34 cellular contexts compared by ENCODE assay signal in genomic region chr17:56324676-56325075, GRCh38.
"Had no signal": no experiment of that assay in that cellular context is flagged by ENCODE, and none has a peak within 500 bp of the region (broad histone marks: within the 10 kb centered on the region; RNA-seq: fewer than 3 reads in every experiment).

No MANE protein-coding gene starts in this region.

- ATAC-seq: activated CD8-positive, alpha-beta T cell treated with anti-CD3 and anti-CD28 coated beads for 36 hours; activated naive CD4-positive, alpha-beta T cell treated with anti-CD3 and anti-CD28 coated beads, Interleukin-2, amount 50 U/mL, for 72 hours; activated T-cell treated with anti-CD3 and anti-CD28 coated beads, Interleukin-2, amount 50 U/mL, for 4 hours; activated T-cell treated with anti-CD3 and anti-CD28 coated beads, Interleukin-2, amount 50 U/mL, for 72 hours; activated T-helper 17 cell treated with anti-CD3 and anti-CD28 coated beads, Interleukin-2, amount 50 U/mL, for 72 hours; body of pancreas had no signal

- DNase-seq: activated B cell treated with CpG ODN at 0.5 μM for 24 hours; activated CD4-positive, alpha-beta memory T cell treated with anti-CD3 and anti-CD28 coated beads for 36 hours; activated CD4-positive, alpha-beta T cell treated with anti-CD3 and anti-CD28 coated beads for 4 hours; activated CD4-positive, alpha-beta T cell treated with anti-CD3 and anti-CD28 coated beads, Interleukin-2, amount 10 ng/mL, durations not matched to agents 24 days and 14 days; activated CD4-positive, alpha-beta T cell treated with anti-CD3 and anti-CD28 coated beads, Interleukin-2, amount 50 U/mL, for 1 hour; activated CD4-positive, alpha-beta T cell treated with anti-CD3 and anti-CD28 coated beads, Interleukin-2, amount 50 U/mL, for 4 hours; activated CD4-positive, CD25-positive, alpha-beta regulatory T cell treated with anti-CD3 and anti-CD28 coated beads, Interleukin-2, amount 50 U/mL, for 72 hours; activated CD8-positive, alpha-beta memory T cell treated with anti-CD3 and anti-CD28 coated beads, Interleukin-2, amount 50 U/mL, for 4 hours; activated CD8-positive, alpha-beta T cell treated with anti-CD3 and anti-CD28 coated beads for 36 hours; activated effector memory CD4-positive, alpha-beta T cell treated with anti-CD3 and anti-CD28 coated beads, Interleukin-2, amount 50 U/mL, for 16 hours; activated gamma-delta T cell treated with Interleukin-2 at 50 U/mL for 16 hours; activated naive CD4-positive, alpha-beta T cell; activated naive CD4-positive, alpha-beta T cell treated with anti-CD3 and anti-CD28 coated beads for 36 hours; activated naive CD4-positive, alpha-beta T cell treated with anti-CD3 and anti-CD28 coated beads, Interleukin-2, amount 50 U/mL, for 16 hours; activated naive CD8-positive, alpha-beta T cell treated with anti-CD3 and anti-CD28 coated beads for 36 hours; activated T-cell treated with anti-CD3 and anti-CD28 coated beads for 4 hours; activated T-cell treated with anti-CD3 and anti-CD28 coated beads, Interleukin-2, amount 50 U/mL, for 1 hour; activated T-cell treated with anti-CD3 and anti-CD28 coated beads, Interleukin-2, amount 50 U/mL, for 4 hours; activated T-cell treated with anti-CD3 and anti-CD28 coated beads, Interleukin-2, amount 50 U/mL, for 72 hours; adrenal gland; amniotic stem cell; aorta; body of pancreas; brain microvascular endothelial cell; central memory CD4-positive, alpha-beta T cell; T-helper 2 cell; T-helper 9 cell had no signal

- H3K27ac Mint-ChIP-seq: activated B cell treated with CpG ODN at 0.5 μM for 24 hours; activated CD4-positive, alpha-beta memory T cell treated with anti-CD3 and anti-CD28 coated beads for 36 hours; activated CD4-positive, alpha-beta T cell treated with anti-CD3 and anti-CD28 coated beads, Interleukin-2, amount 10 ng/mL, durations not matched to agents 24 days and 14 days; activated CD8-positive, alpha-beta T cell treated with anti-CD3 and anti-CD28 coated beads for 36 hours; activated naive CD4-positive, alpha-beta T cell treated with anti-CD3 and anti-CD28 coated beads for 36 hours; activated naive CD4-positive, alpha-beta T cell treated with anti-CD3 and anti-CD28 coated beads, Interleukin-2, amount 50 U/mL, for 72 hours; activated naive CD8-positive, alpha-beta T cell treated with anti-CD3 and anti-CD28 coated beads for 36 hours; activated T-cell treated with anti-CD3 and anti-CD28 coated beads, Interleukin-2, amount 50 U/mL, for 72 hours; activated T-helper 1 cell treated with anti-CD3 and anti-CD28 coated beads, Interleukin-12 subunit alpha, Interleukin-12 subunit beta, Interleukin-2, Interleukin-4 antibody, amounts not matched to agents 30 ng/mL and 10 ng/mL and 1 ng/mL, durations not matched to agents 14 hours and 24 hours and 36 hours; activated T-helper 17 cell treated with anti-CD3 and anti-CD28 coated beads, Interleukin-2, amount 50 U/mL, for 72 hours; T-helper 1 cell treated with Interleukin-12 subunit alpha and Interleukin-12 subunit beta and Interleukin-4 antibody, amounts not matched to agents 30 μg/mL and 1 μg/mL, for 36 hours; T-helper 2 cell treated with Interferon-gamma antibody and Interleukin-4, amounts not matched to agents 5 μg/mL and 100 μg/mL, for 36 hours had no signal

- H3K27ac ChIP-seq: adrenal gland, body of pancreas, brain microvascular endothelial cell, breast epithelium, VCaP had no signal

- H3K36me3 ChIP-seq: adrenal gland, brain microvascular endothelial cell, breast epithelium had no signal

- H3K4me3 Mint-ChIP-seq: activated B cell treated with CpG ODN at 0.5 μM for 24 hours; activated CD4-positive, alpha-beta memory T cell treated with anti-CD3 and anti-CD28 coated beads for 36 hours; activated CD4-positive, alpha-beta T cell treated with anti-CD3 and anti-CD28 coated beads, Interleukin-2, amount 10 ng/mL, durations not matched to agents 24 days and 14 days; activated CD8-positive, alpha-beta T cell treated with anti-CD3 and anti-CD28 coated beads for 36 hours; activated naive CD4-positive, alpha-beta T cell treated with anti-CD3 and anti-CD28 coated beads for 36 hours; activated naive CD8-positive, alpha-beta T cell treated with anti-CD3 and anti-CD28 coated beads for 36 hours; activated T-cell treated with anti-CD3 and anti-CD28 coated beads, Interleukin-2, amount 50 U/mL, for 4 hours; activated T-cell treated with anti-CD3 and anti-CD28 coated beads, Interleukin-2, amount 50 U/mL, for 72 hours; activated T-helper 1 cell treated with anti-CD3 and anti-CD28 coated beads, Interleukin-12 subunit alpha, Interleukin-12 subunit beta, Interleukin-2, Interleukin-4 antibody, amounts not matched to agents 30 ng/mL and 10 ng/mL and 1 ng/mL, durations not matched to agents 14 hours and 24 hours and 36 hours; activated T-helper 17 cell treated with anti-CD3 and anti-CD28 coated beads, Interleukin-2, amount 50 U/mL, for 72 hours; T-helper 1 cell treated with Interleukin-12 subunit alpha and Interleukin-12 subunit beta and Interleukin-4 antibody, amounts not matched to agents 30 μg/mL and 1 μg/mL, for 36 hours; T-helper 2 cell treated with Interferon-gamma antibody and Interleukin-4, amounts not matched to agents 5 μg/mL and 100 μg/mL, for 36 hours had no signal

- H3K27me3 Mint-ChIP-seq: activated B cell treated with CpG ODN at 0.5 μM for 24 hours had no signal

- H3K27me3 ChIP-seq: adrenal gland, body of pancreas, brain microvascular endothelial cell had no signal

- H3K4me3 ChIP-seq: adrenal gland, body of pancreas, breast epithelium had no signal

- H3K4me1 ChIP-seq: adrenal gland, body of pancreas, breast epithelium had no signal

- H3K4me1 Mint-ChIP-seq: activated B cell treated with CpG ODN at 0.5 μM for 24 hours; activated naive CD8-positive, alpha-beta T cell treated with anti-CD3 and anti-CD28 coated beads for 36 hours; activated T-helper 17 cell treated with anti-CD3 and anti-CD28 coated beads, Interleukin-2, amount 50 U/mL, for 72 hours had no signal

- H3K36me3 Mint-ChIP-seq: activated CD4-positive, alpha-beta memory T cell treated with anti-CD3 and anti-CD28 coated beads for 36 hours; activated naive CD4-positive, alpha-beta T cell treated with anti-CD3 and anti-CD28 coated beads, Interleukin-2, amount 50 U/mL, for 72 hours; activated naive CD8-positive, alpha-beta T cell treated with anti-CD3 and anti-CD28 coated beads for 36 hours had no signal

- H3K9me3 Mint-ChIP-seq: activated B cell treated with CpG ODN at 0.5 μM for 24 hours; activated CD4-positive, alpha-beta memory T cell treated with anti-CD3 and anti-CD28 coated beads for 36 hours; activated CD4-positive, alpha-beta T cell treated with anti-CD3 and anti-CD28 coated beads, Interleukin-2, amount 10 ng/mL, durations not matched to agents 24 days and 14 days; activated CD8-positive, alpha-beta T cell treated with anti-CD3 and anti-CD28 coated beads for 36 hours; activated naive CD4-positive, alpha-beta T cell treated with anti-CD3 and anti-CD28 coated beads for 36 hours; activated naive CD4-positive, alpha-beta T cell treated with anti-CD3 and anti-CD28 coated beads, Interleukin-2, amount 50 U/mL, for 72 hours; activated naive CD8-positive, alpha-beta T cell treated with anti-CD3 and anti-CD28 coated beads for 36 hours; activated T-cell treated with anti-CD3 and anti-CD28 coated beads, Interleukin-2, amount 50 U/mL, for 4 hours; activated T-cell treated with anti-CD3 and anti-CD28 coated beads, Interleukin-2, amount 50 U/mL, for 72 hours; activated T-helper 1 cell treated with anti-CD3 and anti-CD28 coated beads, Interleukin-12 subunit alpha, Interleukin-12 subunit beta, Interleukin-2, Interleukin-4 antibody, amounts not matched to agents 30 ng/mL and 10 ng/mL and 1 ng/mL, durations not matched to agents 14 hours and 24 hours and 36 hours; activated T-helper 17 cell treated with anti-CD3 and anti-CD28 coated beads, Interleukin-2, amount 50 U/mL, for 72 hours; T-helper 1 cell treated with Interleukin-12 subunit alpha and Interleukin-12 subunit beta and Interleukin-4 antibody, amounts not matched to agents 30 μg/mL and 1 μg/mL, for 36 hours; T-helper 2 cell treated with Interferon-gamma antibody and Interleukin-4, amounts not matched to agents 5 μg/mL and 100 μg/mL, for 36 hours had no signal

- H3K9me3 ChIP-seq: adrenal gland, body of pancreas, breast epithelium had no signal
